8 cellular contexts compared by ENCODE assay signal in genomic region chr1:111618953-111619634, GRCh38. TPM values are rescaled to one million over a fixed set of nuclear protein-coding genes. Genes with fewer than 3 reads are reported as not detected.
DNase-seq lines count a peak whose midpoint lies in the region; ATAC-seq and TF ChIP-seq lines count a peak whose summit lies in the region.

No MANE protein-coding gene starts in this region.

- H3K4me3 ChIP-seq in liver (ENCODE audit: low read depth in 1 of 3, low read length in 3 of 3) (peak overlapping the region; percentile 29 to 95 (median 36)), upper lobe of left lung (peak overlapping the region in 3 of 4 donors; percentile 76 to 87 (median 77))

- H3K9me3 ChIP-seq in liver (ENCODE audit: control insufficient read depth in 4 of 4, low read length in 3 of 4) = no peaks in the 10 kb centered on the region
- no peaks in the 10 kb centered on the region for H3K9me3 ChIP-seq in upper lobe of left lung

- TF ChIP-seq RAD21 in liver (IDR thresholded peaks at IDR 0.05) = peak in 1 of 2 donors; percentile 26

- H3K27me3 ChIP-seq in liver (ENCODE audit: control insufficient read depth in 4 of 4, insufficient read depth in 4 of 4, low read length in 3 of 4) = no peaks in the 10 kb centered on the region
- H3K27me3 ChIP-seq in upper lobe of left lung = no peaks in the 10 kb centered on the region

- WGBS in liver = 51% methylated on average over 19 of the region's 19 CpGs
- WGBS in upper lobe of left lung, 2 donors = 52 to 56% methylated on average over 19 of the region's 19 CpGs

- H3K4me1 ChIP-seq in liver (ENCODE audit: control insufficient read depth in 4 of 4, insufficient read depth in 4 of 4, low read length in 3 of 4) (peaks cover 5 to 32% (median 20%) of the 10 kb centered on the region in 4 donors), upper lobe of left lung (peaks cover 37 to 48% (median 47%) of the 10 kb centered on the region in 4 donors)

- peak; percentile 12 for ATAC-seq in GM19395 (IDR thresholded peaks at IDR 0.05; ENCODE audit: unreplicated experiment)
- ATAC-seq in HG03342 (IDR thresholded peaks at IDR 0.05; ENCODE audit: unreplicated experiment) = peak; percentile 1
- no peak for ATAC-seq in upper lobe of left lung (ENCODE audit: low FRiP score in 2 of 2)

- TF ChIP-seq EP300 in upper lobe of left lung (IDR thresholded peaks at IDR 0.05) = no peak

- no peak for TF ChIP-seq CTCF in liver (IDR thresholded peaks at IDR 0.05; ENCODE audit: low read depth, low read length, missing input control)
- TF ChIP-seq CTCF in upper lobe of left lung (IDR thresholded peaks at IDR 0.05) = no peak

- H3K9ac ChIP-seq in liver (ENCODE audit: low read depth in 1 of 2, low read length in 2 of 2) = peak overlapping the region in 1 of 2 donors; percentile 12

- H3K27ac ChIP-seq in angular gyrus (ENCODE audit: low read depth, low read length) = peak overlapping the region; percentile 92
- peak overlapping the region; percentile 93 to 96 for H3K27ac ChIP-seq in liver (ENCODE audit: low read depth in 1 of 2, low read length in 2 of 2)
- H3K27ac ChIP-seq in upper lobe of left lung = peak overlapping the region; percentile 98 to 99 (median 98)

- TF ChIP-seq POLR2A in upper lobe of left lung (IDR thresholded peaks at IDR 0.05) = no peak
- no peak for TF ChIP-seq POLR2A in erythroblast (IDR thresholded peaks at IDR 0.05; ENCODE audit: low read length)

- DNase-seq in upper lobe of left lung (no peak), hippocampal formation (lab: John Stamatoyannopoulos, UW) (no peak), DMS153 (lab: John Stamatoyannopoulos, UW) (no peak), erythroblast (lab: John Stamatoyannopoulos, UW) (no peak)

- H3K36me3 ChIP-seq in liver (ENCODE audit: control insufficient read depth in 4 of 4, insufficient read depth in 3 of 4, low read depth in 1 of 4, low read length in 3 of 4) (no peaks in the 10 kb centered on the region), upper lobe of left lung (no peaks in the 10 kb centered on the region)

TF ChIP-seq in liver, 16 proteins besides CTCF, POLR2A, EP300 and RAD21:
- TF ChIP-seq HNF4A (conservative IDR thresholded peaks at IDR 0.05) (peak in 1 of 2 donors; percentile 29), MAX (IDR thresholded peaks at IDR 0.05) (no peak)

RNA-seq across cellular contexts. Expression of gene RAP1A, which starts 0.5 kb away (rescaled TPM):
- total RNA-seq in liver = 10 to 100 TPM; 14.2 to 31.4 TPM
- polyA plus RNA-seq in liver = 10 to 100 TPM; 23.1 to 28.6 TPM
- 100 to 1,000 TPM in 2 of 6 donors, 10 to 100 TPM in 4; 16.8 to 115 (median 82.6) TPM for total RNA-seq in upper lobe of left lung

Comparison
In these comparisons a context has a peak if more than half of its experiments do, and no peak if none do; other contexts are left out.
1. ATAC-seq: peak in GM19395 (single experiment) and HG03342 (single experiment); none in upper lobe of left lung (0 of 2).
2. Peak in every context shown above with its lines, with median percentiles within 50 percentile points of each other: H3K27ac ChIP-seq.